In genomic region chr19:45601115-45601514, GRCh38 we compare ENCODE assay signal across 16 cellular contexts. TPM values are rescaled to one million over a fixed set of nuclear protein-coding genes. Genes with fewer than 3 reads are reported as not detected.
A peak's percentile ranks its signal among the peaks of the same experiment; 100 is the strongest.
DNase-seq lines count a peak whose midpoint lies in the region; ATAC-seq, FAIRE-seq and TF ChIP-seq lines count a peak whose summit lies in the region.
"Had no signal": no experiment of that assay in that cellular context is flagged by ENCODE, and none has a peak within 500 bp of the region (broad histone marks: within the 10 kb centered on the region; RNA-seq: fewer than 3 reads in every experiment).

No MANE protein-coding gene starts in this region.

- H3K27ac Mint-ChIP-seq in natural killer cell treated with Interleukin-12 subunit alpha and Interleukin-12 subunit beta and Interleukin-15 and Interleukin-18, amount 100 ng/mL, for 72 hours, result no peak overlapping the region
- H3K27ac Mint-ChIP-seq in natural killer cell, result no peak overlapping the region
- H3K27ac Mint-ChIP-seq: activated T-helper 2 cell treated with anti-CD3 and anti-CD28 coated beads, Interferon-gamma antibody, Interleukin-2, Interleukin-4, amounts not matched to agents 10 μg/mL and 5 μg/mL and 100 μg/mL, durations not matched to agents 14 hours and 24 hours and 36 hours had no signal

- H3K4me1 ChIP-seq in ovary (ENCODE audit: insufficient read depth), result no peaks in the 10 kb centered on the region
- H3K4me1 ChIP-seq in vagina, result peaks cover 7% of the 10 kb centered on the region

- no peak for FAIRE-seq in HTR-8/SVneo (lab: Jason Lieb, UNC)
- FAIRE-seq: GM12878 had no signal

- TF ChIP-seq POLR2A in ovary (IDR thresholded peaks at IDR 0.05) (no peak), vagina (IDR thresholded peaks at IDR 0.05) (no peak)

- H3K4me3 Mint-ChIP-seq in natural killer cell treated with Interleukin-12 subunit alpha and Interleukin-12 subunit beta and Interleukin-15 and Interleukin-18, amount 100 ng/mL, for 72 hours, result peak overlapping the region; percentile 63
- no peak overlapping the region for H3K4me3 Mint-ChIP-seq in natural killer cell

- H3K4me3 ChIP-seq in foreskin fibroblast (ENCODE audit: low read depth in 1 of 2, low read length in 2 of 2), result peak overlapping the region; percentile 22 to 39
- peak overlapping the region; percentile 22 for H3K4me3 ChIP-seq in ovary
- peak overlapping the region; percentile 32 to 36 for H3K4me3 ChIP-seq in vagina
- H3K4me3 ChIP-seq: cardiac muscle cell, GM12878 had no signal

- H3K4me1 Mint-ChIP-seq in natural killer cell treated with Interleukin-12 subunit alpha and Interleukin-12 subunit beta and Interleukin-15 and Interleukin-18, amount 100 ng/mL, for 72 hours (ENCODE audit: low read depth in 2 of 2), result peaks cover 35 to 44% of the 10 kb centered on the region in 2 donors
- peaks cover 25 to 36% of the 10 kb centered on the region in 2 donors for H3K4me1 Mint-ChIP-seq in natural killer cell

- intact Hi-C loops in natural killer cell (cut with micrococcal nuclease) (no loop called here), ovary (cut with DNase I) (no loop called here), vagina (cut with DNase I) (no loop called here)

- no peaks in the 10 kb centered on the region for H3K9me3 Mint-ChIP-seq in natural killer cell treated with Interleukin-12 subunit alpha and Interleukin-12 subunit beta and Interleukin-15 and Interleukin-18, amount 100 ng/mL, for 72 hours
- no peaks in the 10 kb centered on the region for H3K9me3 Mint-ChIP-seq in natural killer cell
- H3K9me3 Mint-ChIP-seq: activated T-helper 2 cell treated with anti-CD3 and anti-CD28 coated beads, Interferon-gamma antibody, Interleukin-2, Interleukin-4, amounts not matched to agents 10 μg/mL and 5 μg/mL and 100 μg/mL, durations not matched to agents 14 hours and 24 hours and 36 hours had no signal

- WGBS in ovary, 3 donors, result 15 to 25% (median 18%) methylated on average over 10 of the region's 10 CpGs

- TF ChIP-seq EP300 in ovary (IDR thresholded peaks at IDR 0.05), result no peak

- no peaks in the 10 kb centered on the region for H3K36me3 Mint-ChIP-seq in natural killer cell treated with Interleukin-12 subunit alpha and Interleukin-12 subunit beta and Interleukin-15 and Interleukin-18, amount 100 ng/mL, for 72 hours
- no peaks in the 10 kb centered on the region for H3K36me3 Mint-ChIP-seq in natural killer cell

- no peak for ATAC-seq in natural killer cell treated with Interleukin-12 subunit alpha and Interleukin-12 subunit beta and Interleukin-15 and Interleukin-18, amount 100 ng/mL, for 72 hours
- no peak for ATAC-seq in natural killer cell
- ATAC-seq: left colon had no signal

- H3K9me3 ChIP-seq in ovary, result no peaks in the 10 kb centered on the region
- H3K9me3 ChIP-seq in vagina, result no peaks in the 10 kb centered on the region

- no peak for DNase-seq in natural killer cell treated with Interleukin-12 subunit alpha and Interleukin-12 subunit beta and Interleukin-15 and Interleukin-18, amount 100 ng/mL, for 72 hours (ENCODE audit: low spot score)
- DNase-seq in natural killer cell (no peak), foreskin fibroblast (no peak), ovary (no peak), vagina (ENCODE audit: extremely low spot score in 2 of 2) (no peak), HPDE6-E6E7 (ENCODE audit: extremely low spot score) (no peak), HTR-8/SVneo (ENCODE audit: insufficient read length, low spot score) (no peak)
- no peak for DNase-seq in activated CD4-positive, alpha-beta T cell treated with anti-CD3 and anti-CD28 coated beads, Interleukin-2, amount 50 U/mL, for 48 hours
- DNase-seq: activated CD4-positive, alpha-beta T cell treated with anti-CD3 and anti-CD28 coated beads for 48 hours; left colon; NCI-H2107; stimulated activated CD4-positive, alpha-beta T cell treated with anti-CD3 and anti-CD28 coated beads, Interleukin-4, amount 100 ng/mL, for 4 hours had no signal

- H3K27ac ChIP-seq in ovary, result no peak overlapping the region
- no peak overlapping the region for H3K27ac ChIP-seq in vagina
- H3K27ac ChIP-seq: cardiac muscle cell had no signal

- H3K36me3 ChIP-seq in ovary (no peaks in the 10 kb centered on the region), vagina (no peaks in the 10 kb centered on the region)
- H3K36me3 ChIP-seq: cardiac muscle cell had no signal

- no peaks in the 10 kb centered on the region for H3K27me3 ChIP-seq in ovary
- peaks cover 11% of the 10 kb centered on the region for H3K27me3 ChIP-seq in vagina

- H3K27me3 Mint-ChIP-seq in natural killer cell treated with Interleukin-12 subunit alpha and Interleukin-12 subunit beta and Interleukin-15 and Interleukin-18, amount 100 ng/mL, for 72 hours, result peaks cover 58 to 74% of the 10 kb centered on the region in 2 donors
- peaks cover 66 to 74% of the 10 kb centered on the region in 2 donors for H3K27me3 Mint-ChIP-seq in natural killer cell (ENCODE audit: low read depth in 2 of 2)

- TF ChIP-seq CTCF in natural killer cell (IDR thresholded peaks at IDR 0.05) (no peak), foreskin fibroblast (IDR thresholded peaks at IDR 0.05; ENCODE audit: low read depth, low read length) (no peak), ovary (IDR thresholded peaks at IDR 0.05) (no peak), vagina (IDR thresholded peaks at IDR 0.05) (no peak)

RNA-seq across cellular contexts. Expression of gene GPR4, which starts 0.9 kb away (rescaled TPM):
- total RNA-seq in natural killer cell treated with Interleukin-12 subunit alpha and Interleukin-12 subunit beta and Interleukin-15 and Interleukin-18, amount 100 ng/mL, for 72 hours, result under 1 TPM in 1 of 2 donors, not detected in 1; 0.24 TPM
- total RNA-seq in natural killer cell, result under 1 TPM in 2 of 3 donors, not detected in 1; 0.12 to 0.13 TPM
- total RNA-seq in ovary, result 1 to 10 TPM in 5 of 7 donors, under 1 TPM in 2; 0.60 to 4.5 (median 2.4) TPM
- polyA plus RNA-seq in ovary, result 10 to 100 TPM in 1 of 2 donors, 1 to 10 TPM in 1; 3.0 to 11.9 TPM
- total RNA-seq in vagina, result 3.4 TPM
- total RNA-seq: activated T-helper 2 cell treated with anti-CD3 and anti-CD28 coated beads, Interferon-gamma antibody, Interleukin-2, Interleukin-4, amounts not matched to agents 10 μg/mL and 5 μg/mL and 100 μg/mL, durations not matched to agents 14 hours and 24 hours and 36 hours; cardiac muscle cell; GM12878; osteocyte had no signal
- polyA plus RNA-seq: cardiac muscle cell, GM12878 had no signal

RNA-seq across cellular contexts. Expression of gene OPA3, which starts 16.5 kb away (rescaled TPM):
- 10 to 100 TPM; 17.0 to 17.5 TPM for total RNA-seq in natural killer cell treated with Interleukin-12 subunit alpha and Interleukin-12 subunit beta and Interleukin-15 and Interleukin-18, amount 100 ng/mL, for 72 hours
- total RNA-seq in natural killer cell (10 to 100 TPM in 1 of 3 donors, 1 to 10 TPM in 2; 8.2 to 10.4 (median 9.0) TPM), ovary (10 to 100 TPM in 4 of 7 donors, 1 to 10 TPM in 3; 2.0 to 16.6 (median 12.3) TPM), vagina (6.6 TPM)
- 1 to 10 TPM; 3.3 to 8.9 TPM for polyA plus RNA-seq in ovary

RNA-seq across cellular contexts. Expression of gene EML2, which starts 38.1 kb away (rescaled TPM):
- total RNA-seq in natural killer cell treated with Interleukin-12 subunit alpha and Interleukin-12 subunit beta and Interleukin-15 and Interleukin-18, amount 100 ng/mL, for 72 hours, result 100 to 1,000 TPM; 232 to 255 TPM
- total RNA-seq in natural killer cell (100 to 1,000 TPM; 112 to 136 (median 117) TPM), ovary (10 to 100 TPM in 6 of 7 donors, 1 to 10 TPM in 1; 9.9 to 25.0 (median 14.4) TPM), vagina (74.9 TPM)
- polyA plus RNA-seq in ovary, result 10 to 100 TPM; 13.1 to 16.3 TPM
